In the genomic region with DNA sequence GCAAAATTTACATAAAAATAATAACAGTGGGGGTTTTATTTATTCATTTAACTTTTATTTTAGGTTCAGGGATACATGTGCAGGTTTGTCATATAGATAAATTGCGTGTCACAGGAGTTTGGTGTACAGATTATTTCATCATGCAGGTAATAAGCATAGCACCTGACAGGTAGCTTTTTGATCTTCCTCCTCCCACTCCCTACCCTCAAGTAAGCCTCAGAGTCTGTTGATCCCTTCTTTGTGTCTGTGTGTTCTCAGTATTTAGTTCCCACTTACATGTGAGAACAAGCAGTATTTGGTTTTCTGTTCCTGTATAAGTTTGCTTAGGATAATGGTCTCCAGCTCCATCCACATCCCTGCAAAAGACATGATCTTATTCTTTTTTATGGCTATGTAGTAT, we compare ENCODE assay signal across 27 cellular contexts.
DNase-seq lines count a peak whose midpoint lies in the region; ATAC-seq, FAIRE-seq and TF ChIP-seq lines count a peak whose summit lies in the region.
"Had no signal": no experiment of that assay in that cellular context is flagged by ENCODE, and none has a peak within 500 bp of the region (broad histone marks: within the 10 kb centered on the region; RNA-seq: fewer than 3 reads in every experiment).

No MANE protein-coding gene starts in this region.

- TF ChIP-seq POLR2A in A549 (IDR thresholded peaks at IDR 0.05; ENCODE audit: low read length) = no peak

- no peaks in the 10 kb centered on the region for H3K27me3 Mint-ChIP-seq in activated T-cell treated with anti-CD3 and anti-CD28 coated beads, Interleukin-2, amount 50 U/mL, for 24 hours
- H3K27me3 Mint-ChIP-seq: CD4-positive, alpha-beta memory T cell; CD4-positive, CD25-positive, alpha-beta regulatory T cell; CD8-positive, alpha-beta memory T cell had no signal

- TF ChIP-seq EP300 in A549 (IDR thresholded peaks at IDR 0.05) = no peak

- no peak overlapping the region for H3K4me3 ChIP-seq in A549
- H3K4me3 ChIP-seq: BLaER1, GM12878 had no signal

- H3K36me3 Mint-ChIP-seq in activated T-cell treated with anti-CD3 and anti-CD28 coated beads, Interleukin-2, amount 50 U/mL, for 24 hours (ENCODE audit: low read depth) = no peaks in the 10 kb centered on the region
- H3K36me3 Mint-ChIP-seq: CD14-positive monocyte; CD4-positive, CD25-positive, alpha-beta regulatory T cell had no signal

- no peak overlapping the region for H3K4me3 Mint-ChIP-seq in activated T-cell treated with anti-CD3 and anti-CD28 coated beads, Interleukin-2, amount 50 U/mL, for 24 hours
- H3K4me3 Mint-ChIP-seq: CD14-positive monocyte; CD4-positive, alpha-beta memory T cell; CD4-positive, CD25-positive, alpha-beta regulatory T cell; CD8-positive, alpha-beta memory T cell had no signal

- TF ChIP-seq CTCF in A549 (IDR thresholded peaks at IDR 0.05) = no peak

- H3K4me2 ChIP-seq in A549 = no peak overlapping the region
- H3K4me2 ChIP-seq: BLaER1 had no signal

- ATAC-seq in A549 (no peak), esophagus mucosa (peak; percentile 92), left colon (no peak)
- ATAC-seq: GM12878 had no signal

- H3K27ac ChIP-seq in A549 = no peak overlapping the region
- H3K27ac ChIP-seq: 22Rv1, BLaER1 had no signal

- no peak overlapping the region for H3K27ac Mint-ChIP-seq in activated T-cell treated with anti-CD3 and anti-CD28 coated beads, Interleukin-2, amount 50 U/mL, for 24 hours
- H3K27ac Mint-ChIP-seq: CD14-positive monocyte; CD4-positive, alpha-beta memory T cell; CD4-positive, CD25-positive, alpha-beta regulatory T cell; CD8-positive, alpha-beta memory T cell had no signal

- no peaks in the 10 kb centered on the region for H3K9me3 Mint-ChIP-seq in activated T-cell treated with anti-CD3 and anti-CD28 coated beads, Interleukin-2, amount 50 U/mL, for 24 hours
- H3K9me3 Mint-ChIP-seq: CD8-positive, alpha-beta memory T cell had no signal

- intact Hi-C loops in left colon (cut with DNase I, micrococcal nuclease) = no loop called here

- TF ChIP-seq RAD21 in A549 (conservative IDR thresholded peaks at IDR 0.05 in 1 of 2, IDR thresholded peaks at IDR 0.05 in 1 of 2) = no peak

- POLR2A ChIA-PET in A549 (lab: Yijun Ruan, JAX) = no interaction called here

- DNase-seq in DMS53 (lab: John Stamatoyannopoulos, UW) = peak; percentile 22
- DNase-seq in DMS53 treated with DMSO at 0.1 percent for 48 hours (lab: John Stamatoyannopoulos, UW; ENCODE audit: unreplicated experiment) = no peak
- no peak for DNase-seq in A549 (ENCODE audit: low read depth in 1 of 2, low spot score in 1 of 2)
- DNase-seq in NCI-H69 (lab: John Stamatoyannopoulos, UW) = peak; percentile 42
- no peak for DNase-seq in kidney tubule cell (ENCODE audit: low spot score)
- no peak for DNase-seq in left colon
- DNase-seq in activated T-cell treated with anti-CD3 and anti-CD28 coated beads, Interleukin-2, amount 50 U/mL, for 24 hours = no peak
- DNase-seq: ACHN; BE2C; C1 segment of cervical spinal cord; CD4-positive, alpha-beta memory T cell; CD4-positive, CD25-positive, alpha-beta regulatory T cell; CD8-positive, alpha-beta memory T cell; COR-L47; DMS 273 treated with DMSO at 0.1 percent for 48 hours; DMS153; DMS79; DND-41; EL; GDM1 had no signal

- no peaks in the 10 kb centered on the region for H3K9me3 ChIP-seq in A549
- H3K9me3 ChIP-seq: BE2C, BLaER1 had no signal

- H3K4me1 ChIP-seq in A549 = no peaks in the 10 kb centered on the region
- H3K4me1 ChIP-seq: BLaER1 had no signal

- 28% methylated on average over 1 of the region's 1 CpG for WGBS in A549 (ENCODE audit: missing lambda C conversion rate)

- H3K4me1 Mint-ChIP-seq in activated T-cell treated with anti-CD3 and anti-CD28 coated beads, Interleukin-2, amount 50 U/mL, for 24 hours (ENCODE audit: low read depth) = no peaks in the 10 kb centered on the region
- H3K4me1 Mint-ChIP-seq: CD4-positive, alpha-beta memory T cell; CD4-positive, CD25-positive, alpha-beta regulatory T cell; CD8-positive, alpha-beta memory T cell had no signal

- peak; percentile 46 for FAIRE-seq in A549 (lab: Jason Lieb, UNC)
- FAIRE-seq: GM12878, GM12892, GM18507 had no signal

- CTCF ChIA-PET in A549 (lab: Yijun Ruan, JAX) = no interaction called here

TF ChIP-seq in A549, 52 proteins besides CTCF, POLR2A, EP300 and RAD21:
- TF ChIP-seq SMC3 (IDR thresholded peaks at IDR 0.05) = no peak
- no peak for TF ChIP-seq SREBF2 (IDR thresholded peaks at IDR 0.05)
- no peak for TF ChIP-seq PBX3 (IDR thresholded peaks at IDR 0.05)
- no peak for TF ChIP-seq ZC3H11A (IDR thresholded peaks at IDR 0.05)
- no peak for TF ChIP-seq RARB (CRISPR knock-in tag; IDR thresholded peaks at IDR 0.05)
- TF ChIP-seq RNF2 (IDR thresholded peaks at IDR 0.05; ENCODE audit: borderline replicate concordance, low read depth) = no peak
TF ChIP-seq in A549: peak in this region for 0.

Comparison
In these comparisons a context has a peak if more than half of its experiments do, and no peak if none do; other contexts are left out.
1. DNase-seq: peak in DMS53 (single experiment) and NCI-H69 (single experiment); none in DMS53 treated with DMSO at 0.1 percent for 48 hours (single experiment), A549 (0 of 2), kidney tubule cell (single experiment), left colon (0 of 2) and activated T-cell treated with anti-CD3 and anti-CD28 coated beads, Interleukin-2, amount 50 U/mL, for 24 hours (single experiment).